ENCODE assay signal across 19 cellular contexts in the genomic region with DNA sequence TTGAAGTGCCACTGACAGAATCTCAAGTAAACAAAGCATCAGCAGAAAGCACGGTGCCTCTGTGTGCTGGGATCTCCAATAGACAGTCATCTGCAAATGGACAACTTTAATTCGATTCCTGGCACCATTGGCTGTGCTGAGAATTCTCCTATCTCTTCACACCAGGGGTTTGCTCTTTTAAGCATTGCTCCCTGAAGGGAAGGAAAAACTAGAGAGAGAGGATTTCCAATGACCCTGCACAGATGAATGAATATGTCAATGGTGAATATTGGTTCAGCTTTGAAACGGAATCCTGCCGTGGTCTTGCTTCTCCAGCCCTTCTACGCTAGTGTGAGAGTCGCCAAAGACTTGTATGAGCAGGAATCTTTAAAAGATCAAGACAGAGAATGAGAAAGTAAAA.
"Had no signal": no experiment of that assay in that cellular context is flagged by ENCODE, and none has a peak within 500 bp of the region (broad histone marks: within the 10 kb centered on the region; RNA-seq: fewer than 3 reads in every experiment).

No MANE protein-coding gene starts in this region.

- H3K27me3 ChIP-seq: colonic mucosa, tibial artery, vagina had no signal

- DNase-seq: activated CD4-positive, alpha-beta T cell treated with anti-CD3 and anti-CD28 coated beads, Interleukin-2, amount 10 ng/mL, durations not matched to agents 24 days and 14 days; activated CD4-positive, CD25-positive, alpha-beta regulatory T cell; activated CD8-positive, alpha-beta memory T cell treated with anti-CD3 and anti-CD28 coated beads, Interleukin-2, amount 50 U/mL, for 48 hours; activated gamma-delta T cell treated with Interleukin-2 at 50 U/mL for 16 hours; amniotic stem cell; central memory CD4-positive, alpha-beta T cell; colonic mucosa; foreskin fibroblast; immature natural killer cell; posterior cingulate gyrus; stimulated activated CD4-positive, alpha-beta T cell treated with anti-CD3 and anti-CD28 coated beads, Interleukin-4, amount 100 ng/mL, for 24 hours; stimulated activated naive CD4-positive, alpha-beta T cell; tibial artery had no signal

- H3K9me3 ChIP-seq: colonic mucosa, tibial artery, vagina had no signal

- H3K9me3 Mint-ChIP-seq: activated CD4-positive, alpha-beta T cell treated with anti-CD3 and anti-CD28 coated beads, Interleukin-2, amount 10 ng/mL, durations not matched to agents 24 days and 14 days; mesothelial cell of epicardium; T-helper 2 cell treated with Interferon-gamma antibody and Interleukin-4, amounts not matched to agents 5 μg/mL and 100 μg/mL, for 36 hours had no signal

- H3K4me1 Mint-ChIP-seq: activated CD4-positive, alpha-beta T cell treated with anti-CD3 and anti-CD28 coated beads, Interleukin-2, amount 10 ng/mL, durations not matched to agents 24 days and 14 days; immature natural killer cell had no signal

- H3K27ac ChIP-seq: colonic mucosa, skin epidermis, tibial artery, vagina had no signal

- H3K27me3 Mint-ChIP-seq: activated CD4-positive, alpha-beta T cell treated with anti-CD3 and anti-CD28 coated beads, Interleukin-2, amount 10 ng/mL, durations not matched to agents 24 days and 14 days; activated naive CD8-positive, alpha-beta T cell had no signal

- H3K27ac Mint-ChIP-seq: activated CD4-positive, alpha-beta T cell treated with anti-CD3 and anti-CD28 coated beads, Interleukin-2, amount 10 ng/mL, durations not matched to agents 24 days and 14 days; activated naive CD8-positive, alpha-beta T cell; immature natural killer cell; mesothelial cell of epicardium; T-helper 2 cell treated with Interferon-gamma antibody and Interleukin-4, amounts not matched to agents 5 μg/mL and 100 μg/mL, for 36 hours had no signal

- H3K4me3 ChIP-seq: colonic mucosa, lung, skin epidermis, tibial artery, vagina had no signal

- H3K4me3 Mint-ChIP-seq: activated CD4-positive, alpha-beta T cell treated with anti-CD3 and anti-CD28 coated beads, Interleukin-2, amount 10 ng/mL, durations not matched to agents 24 days and 14 days; activated naive CD8-positive, alpha-beta T cell; immature natural killer cell; mesothelial cell of epicardium; T-helper 2 cell treated with Interferon-gamma antibody and Interleukin-4, amounts not matched to agents 5 μg/mL and 100 μg/mL, for 36 hours had no signal

- H3K36me3 Mint-ChIP-seq: activated naive CD8-positive, alpha-beta T cell; immature natural killer cell; mesothelial cell of epicardium had no signal

- H3K36me3 ChIP-seq: colonic mucosa, tibial artery, vagina had no signal

- H3K4me1 ChIP-seq: colonic mucosa, vagina had no signal
